Comparison of ENCODE assay signal across 1 cellular context in the genomic region with DNA sequence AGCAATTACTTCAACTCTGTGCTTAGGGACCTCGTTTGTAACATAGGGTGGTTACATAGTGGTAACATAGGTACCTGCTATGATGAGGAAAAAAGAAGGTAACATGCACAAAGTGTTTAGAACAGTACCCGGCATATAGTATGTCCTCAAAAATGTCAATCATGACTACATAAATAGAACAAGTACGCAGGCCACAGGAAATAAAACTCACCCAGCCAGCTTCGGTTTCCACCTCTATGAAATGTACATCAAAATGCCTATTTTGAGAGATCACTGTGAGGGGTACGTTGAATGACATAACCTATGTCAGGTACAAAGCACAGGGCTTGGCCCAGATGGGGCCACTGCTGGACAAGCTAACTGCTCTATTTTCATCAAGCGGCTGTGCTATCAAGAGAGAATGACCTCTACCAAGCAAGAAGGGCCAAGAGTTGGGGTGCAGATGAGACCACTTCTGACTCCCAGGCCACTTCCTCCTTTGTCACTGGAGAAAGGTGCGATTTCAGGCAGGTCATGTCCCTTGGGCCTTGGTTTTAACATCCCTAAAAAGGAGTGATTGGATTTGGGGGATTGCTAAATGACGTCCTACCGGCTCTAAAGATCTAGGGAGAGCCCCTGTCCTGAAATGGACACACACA.
TF ChIP-seq lines count a peak whose summit lies in the region.

No MANE protein-coding gene starts in this region.

TF ChIP-seq in GM12878, 131 proteins besides CTCF, POLR2A, EP300 and RAD21 (continued from another document):
- TF ChIP-seq, protein P1, sequence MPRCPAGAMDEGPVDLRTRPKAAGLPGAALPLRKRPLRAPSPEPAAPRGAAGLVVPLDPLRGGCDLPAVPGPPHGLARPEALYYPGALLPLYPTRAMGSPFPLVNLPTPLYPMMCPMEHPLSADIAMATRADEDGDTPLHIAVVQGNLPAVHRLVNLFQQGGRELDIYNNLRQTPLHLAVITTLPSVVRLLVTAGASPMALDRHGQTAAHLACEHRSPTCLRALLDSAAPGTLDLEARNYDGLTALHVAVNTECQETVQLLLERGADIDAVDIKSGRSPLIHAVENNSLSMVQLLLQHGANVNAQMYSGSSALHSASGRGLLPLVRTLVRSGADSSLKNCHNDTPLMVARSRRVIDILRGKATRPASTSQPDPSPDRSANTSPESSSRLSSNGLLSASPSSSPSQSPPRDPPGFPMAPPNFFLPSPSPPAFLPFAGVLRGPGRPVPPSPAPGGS (IDR thresholded peaks at IDR 0.05; ENCODE audit: borderline replicate concordance, insufficient read depth, low read depth, low read length, poor library complexity, severe bottlenecking), result no peak
- TF ChIP-seq E4F1 (IDR thresholded peaks at IDR 0.05; ENCODE audit: borderline replicate concordance, partially characterized antibody) (no peak), USF1 (IDR thresholded peaks at IDR 0.05; ENCODE audit: borderline replicate concordance, extremely low read length, insufficient read depth, low read depth, low read length) (no peak), RUNX3 (IDR thresholded peaks at IDR 0.05; ENCODE audit: low read length) (peak; percentile 64), SRF (IDR thresholded peaks at IDR 0.05; ENCODE audit: low read depth in 2 of 2, low read length in 2 of 2) (no peak), CREB1 (IDR thresholded peaks at IDR 0.05; ENCODE audit: low read depth) (peak; percentile 37; the same call in 1 of the 2 replicates), ATF7 (IDR thresholded peaks at IDR 0.05; ENCODE audit: low read depth) (0 out of 2 replicates have a peak, but pooled peaks have one; percentile 33), ZNF687 (IDR thresholded peaks at IDR 0.05) (no peak), SUPT20H (IDR thresholded peaks at IDR 0.05; ENCODE audit: borderline replicate concordance, control insufficient read depth, low read depth, low read length) (no peak), NR2C1 (IDR thresholded peaks at IDR 0.05) (no peak), EZH2 (IDR thresholded peaks at IDR 0.05; ENCODE audit: borderline replicate concordance, control insufficient read depth, low read depth, low read length) (no peak), HDAC2 (IDR thresholded peaks at IDR 0.05) (no peak), MTA3 (IDR thresholded peaks at IDR 0.05; ENCODE audit: borderline replicate concordance, low read length) (peak; percentile 30; the same call in 1 of the 2 replicates), FOS (IDR thresholded peaks at IDR 0.05; ENCODE audit: borderline replicate concordance, extremely low read depth, insufficient read length) (no peak), POLR2AphosphoS2 (IDR thresholded peaks at IDR 0.05; ENCODE audit: low read depth, low read length) (no peak), MEF2B (IDR thresholded peaks at IDR 0.05; ENCODE audit: partially characterized antibody, poor library complexity, severe bottlenecking) (peak; percentile 48), ZNF24 (IDR thresholded peaks at IDR 0.05) (no peak), NBN (IDR thresholded peaks at IDR 0.05) (no peak), NFIC (IDR thresholded peaks at IDR 0.05; ENCODE audit: low read depth, low read length) (no peak), JUNB (IDR thresholded peaks at IDR 0.05) (no peak; the same call in 1 of the 2 replicates)
- TF ChIP-seq, protein P2, sequence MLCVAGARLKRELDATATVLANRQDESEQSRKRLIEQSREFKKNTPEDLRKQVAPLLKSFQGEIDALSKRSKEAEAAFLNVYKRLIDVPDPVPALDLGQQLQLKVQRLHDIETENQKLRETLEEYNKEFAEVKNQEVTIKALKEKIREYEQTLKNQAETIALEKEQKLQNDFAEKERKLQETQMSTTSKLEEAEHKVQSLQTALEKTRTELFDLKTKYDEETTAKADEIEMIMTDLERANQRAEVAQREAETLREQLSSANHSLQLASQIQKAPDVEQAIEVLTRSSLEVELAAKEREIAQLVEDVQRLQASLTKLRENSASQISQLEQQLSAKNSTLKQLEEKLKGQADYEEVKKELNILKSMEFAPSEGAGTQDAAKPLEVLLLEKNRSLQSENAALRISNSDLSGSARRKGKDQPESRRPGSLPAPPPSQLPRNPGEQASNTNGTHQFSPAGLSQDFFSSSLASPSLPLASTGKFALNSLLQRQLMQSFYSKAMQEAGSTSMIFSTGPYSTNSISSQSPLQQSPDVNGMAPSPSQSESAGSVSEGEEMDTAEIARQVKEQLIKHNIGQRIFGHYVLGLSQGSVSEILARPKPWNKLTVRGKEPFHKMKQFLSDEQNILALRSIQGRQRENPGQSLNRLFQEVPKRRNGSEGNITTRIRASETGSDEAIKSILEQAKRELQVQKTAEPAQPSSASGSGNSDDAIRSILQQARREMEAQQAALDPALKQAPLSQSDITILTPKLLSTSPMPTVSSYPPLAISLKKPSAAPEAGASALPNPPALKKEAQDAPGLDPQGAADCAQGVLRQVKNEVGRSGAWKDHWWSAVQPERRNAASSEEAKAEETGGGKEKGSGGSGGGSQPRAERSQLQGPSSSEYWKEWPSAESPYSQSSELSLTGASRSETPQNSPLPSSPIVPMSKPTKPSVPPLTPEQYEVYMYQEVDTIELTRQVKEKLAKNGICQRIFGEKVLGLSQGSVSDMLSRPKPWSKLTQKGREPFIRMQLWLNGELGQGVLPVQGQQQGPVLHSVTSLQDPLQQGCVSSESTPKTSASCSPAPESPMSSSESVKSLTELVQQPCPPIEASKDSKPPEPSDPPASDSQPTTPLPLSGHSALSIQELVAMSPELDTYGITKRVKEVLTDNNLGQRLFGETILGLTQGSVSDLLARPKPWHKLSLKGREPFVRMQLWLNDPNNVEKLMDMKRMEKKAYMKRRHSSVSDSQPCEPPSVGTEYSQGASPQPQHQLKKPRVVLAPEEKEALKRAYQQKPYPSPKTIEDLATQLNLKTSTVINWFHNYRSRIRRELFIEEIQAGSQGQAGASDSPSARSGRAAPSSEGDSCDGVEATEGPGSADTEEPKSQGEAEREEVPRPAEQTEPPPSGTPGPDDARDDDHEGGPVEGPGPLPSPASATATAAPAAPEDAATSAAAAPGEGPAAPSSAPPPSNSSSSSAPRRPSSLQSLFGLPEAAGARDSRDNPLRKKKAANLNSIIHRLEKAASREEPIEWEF (IDR thresholded peaks at IDR 0.05; ENCODE audit: insufficient replicate concordance, low read depth, low read length), result no peak
- TF ChIP-seq, protein P3, sequence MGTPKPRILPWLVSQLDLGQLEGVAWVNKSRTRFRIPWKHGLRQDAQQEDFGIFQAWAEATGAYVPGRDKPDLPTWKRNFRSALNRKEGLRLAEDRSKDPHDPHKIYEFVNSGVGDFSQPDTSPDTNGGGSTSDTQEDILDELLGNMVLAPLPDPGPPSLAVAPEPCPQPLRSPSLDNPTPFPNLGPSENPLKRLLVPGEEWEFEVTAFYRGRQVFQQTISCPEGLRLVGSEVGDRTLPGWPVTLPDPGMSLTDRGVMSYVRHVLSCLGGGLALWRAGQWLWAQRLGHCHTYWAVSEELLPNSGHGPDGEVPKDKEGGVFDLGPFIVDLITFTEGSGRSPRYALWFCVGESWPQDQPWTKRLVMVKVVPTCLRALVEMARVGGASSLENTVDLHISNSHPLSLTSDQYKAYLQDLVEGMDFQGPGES (IDR thresholded peaks at IDR 0.05), result no peak
- TF ChIP-seq, protein P4, sequence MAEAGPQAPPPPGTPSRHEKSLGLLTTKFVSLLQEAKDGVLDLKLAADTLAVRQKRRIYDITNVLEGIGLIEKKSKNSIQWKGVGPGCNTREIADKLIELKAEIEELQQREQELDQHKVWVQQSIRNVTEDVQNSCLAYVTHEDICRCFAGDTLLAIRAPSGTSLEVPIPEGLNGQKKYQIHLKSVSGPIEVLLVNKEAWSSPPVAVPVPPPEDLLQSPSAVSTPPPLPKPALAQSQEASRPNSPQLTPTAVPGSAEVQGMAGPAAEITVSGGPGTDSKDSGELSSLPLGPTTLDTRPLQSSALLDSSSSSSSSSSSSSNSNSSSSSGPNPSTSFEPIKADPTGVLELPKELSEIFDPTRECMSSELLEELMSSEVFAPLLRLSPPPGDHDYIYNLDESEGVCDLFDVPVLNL (IDR thresholded peaks at IDR 0.05; ENCODE audit: low read depth, low read length), result no peak
TF ChIP-seq in GM12878: peak in this region for 17.
